ENCODE assay signal across 16 cellular contexts in genomic region chr5:170388818-170389217, GRCh38. TPM values are rescaled to one million over a fixed set of nuclear protein-coding genes. Genes with fewer than 3 reads are reported as not detected.
A peak's percentile ranks its signal among the peaks of the same experiment; 100 is the strongest.
DNase-seq lines count a peak whose midpoint lies in the region; ATAC-seq and TF ChIP-seq lines count a peak whose summit lies in the region.
"Had no signal": no experiment of that assay in that cellular context is flagged by ENCODE, and none has a peak within 500 bp of the region (broad histone marks: within the 10 kb centered on the region; RNA-seq: fewer than 3 reads in every experiment).

No MANE protein-coding gene starts in this region.

- no peak overlapping the region for H3K9ac ChIP-seq in mammary epithelial cell (ENCODE audit: insufficient read depth, low read length)

- H3K9me3 Mint-ChIP-seq in activated T-helper 2 cell treated with anti-CD3 and anti-CD28 coated beads, Interferon-gamma antibody, Interleukin-2, Interleukin-4, amounts not matched to agents 10 μg/mL and 5 μg/mL and 100 μg/mL, durations not matched to agents 14 hours and 24 hours and 36 hours: no peaks in the 10 kb centered on the region

- intact Hi-C loops in breast epithelium (cut with DNase I; ENCODE audit: low total_unique reads): no loop called here
- intact Hi-C loops in mammary epithelial cell (cut with micrococcal nuclease): no loop called here
- intact Hi-C loops in ovary (cut with DNase I): no loop called here
- intact Hi-C loops in activated T-helper 2 cell treated with anti-CD3 and anti-CD28 coated beads, Interferon-gamma antibody, Interleukin-2, Interleukin-4, amounts not matched to agents 10 μg/mL and 5 μg/mL and 100 μg/mL, durations not matched to agents 14 hours and 24 hours and 36 hours (cut with micrococcal nuclease): no loop called here

- in situ Hi-C loops in mammary epithelial cell (cut with MboI; ENCODE audit: low sequenced_read_pairs in 2 of 2): no loop called here

- H3K9me3 ChIP-seq in breast epithelium: no peaks in the 10 kb centered on the region
- no peaks in the 10 kb centered on the region for H3K9me3 ChIP-seq in mammary epithelial cell (replicated peaks; ENCODE audit: insufficient read depth, low read length)
- no peaks in the 10 kb centered on the region for H3K9me3 ChIP-seq in right atrium auricular region
- no peaks in the 10 kb centered on the region for H3K9me3 ChIP-seq in ovary

- H3K36me3 ChIP-seq in breast epithelium (no peaks in the 10 kb centered on the region), mammary epithelial cell (ENCODE audit: insufficient read depth, low read length) (no peaks in the 10 kb centered on the region), right atrium auricular region (no peaks in the 10 kb centered on the region), ovary (no peaks in the 10 kb centered on the region)

- peaks cover 8% of the 10 kb centered on the region for H3K4me1 Mint-ChIP-seq in activated T-helper 2 cell treated with anti-CD3 and anti-CD28 coated beads, Interferon-gamma antibody, Interleukin-2, Interleukin-4, amounts not matched to agents 10 μg/mL and 5 μg/mL and 100 μg/mL, durations not matched to agents 14 hours and 24 hours and 36 hours (ENCODE audit: low read depth)

- DNase-seq in breast epithelium (ENCODE audit: low spot score in 2 of 2) (no peak), mammary epithelial cell (no peak), right atrium auricular region (ENCODE audit: low spot score) (no peak), ovary (no peak), NCI-H187 (lab: John Stamatoyannopoulos, UW) (no peak)
- no peak for DNase-seq in activated T-helper 2 cell treated with anti-CD3 and anti-CD28 coated beads, Interferon-gamma antibody, Interleukin-2, Interleukin-4, amounts not matched to agents 10 μg/mL and 5 μg/mL and 100 μg/mL, durations not matched to agents 14 hours and 24 hours and 36 hours (ENCODE audit: low spot score)
- DNase-seq: Calu3; NCI-H146; NCI-H526; stimulated activated naive CD4-positive, alpha-beta T cell treated with Interleukin-2 at 50 U/mL for 16 hours; T-helper 9 cell had no signal

- no peaks in the 10 kb centered on the region for H3K36me3 Mint-ChIP-seq in activated T-helper 2 cell treated with anti-CD3 and anti-CD28 coated beads, Interferon-gamma antibody, Interleukin-2, Interleukin-4, amounts not matched to agents 10 μg/mL and 5 μg/mL and 100 μg/mL, durations not matched to agents 14 hours and 24 hours and 36 hours (ENCODE audit: low read depth)

- TF ChIP-seq CTCF in breast epithelium (IDR thresholded peaks at IDR 0.05): no peak
- TF ChIP-seq CTCF in mammary epithelial cell (conservative IDR thresholded peaks at IDR 0.05 in 1 of 2, IDR thresholded peaks at IDR 0.05 in 1 of 2; ENCODE audit: extremely low read depth in 1 of 2, insufficient read depth in 1 of 2, low read depth in 1 of 2, low read length in 2 of 2): no peak
- no peak for TF ChIP-seq CTCF in right atrium auricular region (IDR thresholded peaks at IDR 0.05)
- TF ChIP-seq CTCF in ovary (IDR thresholded peaks at IDR 0.05): no peak

- 0% methylated on average over 5 of the region's 7 CpGs for WGBS in mammary epithelial cell (ENCODE audit: low coverage, missing lambda C conversion rate)
- WGBS in ovary, 3 donors: 46 to 68% (median 47%) methylated on average over 7 of the region's 7 CpGs

- no TSS peak for BruUV-seq in mammary epithelial cell (replicated peaks; lab: Mats Ljungman, UMichigan)

- H2AFZ ChIP-seq in mammary epithelial cell (ENCODE audit: low read depth, low read length): no peak overlapping the region

- peak overlapping the region; percentile 77 to 88 for H3K27ac ChIP-seq in breast epithelium
- no peak overlapping the region for H3K27ac ChIP-seq in mammary epithelial cell (ENCODE audit: insufficient read depth, low read depth, low read length)
- peak overlapping the region; percentile 78 to 86 for H3K27ac ChIP-seq in right atrium auricular region
- H3K27ac ChIP-seq in ovary: no peak overlapping the region
- H3K27ac ChIP-seq: 22Rv1, RWPE1 had no signal

- H3K27me3 ChIP-seq in breast epithelium (no peaks in the 10 kb centered on the region), mammary epithelial cell (ENCODE audit: insufficient read depth, low read length) (peaks cover 14% of the 10 kb centered on the region), right atrium auricular region (no peaks in the 10 kb centered on the region), ovary (no peaks in the 10 kb centered on the region)

- TF ChIP-seq POLR2A in breast epithelium (IDR thresholded peaks at IDR 0.05) (no peak), ovary (IDR thresholded peaks at IDR 0.05) (no peak)

- ATAC-seq in GM21737 (IDR thresholded peaks at IDR 0.05; ENCODE audit: unreplicated experiment): no peak
- ATAC-seq in GM19328 (IDR thresholded peaks at IDR 0.05; ENCODE audit: unreplicated experiment): no peak
- ATAC-seq: K562 had no signal

- H3K4me3 ChIP-seq in breast epithelium (peak overlapping the region; percentile 17 to 64 (median 44)), mammary epithelial cell (replicated peaks in 1 of 3; ENCODE audit: insufficient read depth in 1 of 3, low read depth in 2 of 3, low read length in 3 of 3) (no peak overlapping the region), right atrium auricular region (peak overlapping the region; percentile 42 to 46), ovary (peak overlapping the region; percentile 46)
- H3K4me3 ChIP-seq: K562 had no signal

- H3K27ac Mint-ChIP-seq in activated T-helper 2 cell treated with anti-CD3 and anti-CD28 coated beads, Interferon-gamma antibody, Interleukin-2, Interleukin-4, amounts not matched to agents 10 μg/mL and 5 μg/mL and 100 μg/mL, durations not matched to agents 14 hours and 24 hours and 36 hours: no peak overlapping the region

- no peaks in the 10 kb centered on the region for H3K4me1 ChIP-seq in breast epithelium
- H3K4me1 ChIP-seq in mammary epithelial cell (ENCODE audit: insufficient read depth, low read length): no peaks in the 10 kb centered on the region
- H3K4me1 ChIP-seq in right atrium auricular region: peaks cover 0 to 28% of the 10 kb centered on the region in 2 donors
- H3K4me1 ChIP-seq in ovary (ENCODE audit: insufficient read depth): no peaks in the 10 kb centered on the region

- dilution Hi-C loops in mammary epithelial cell (cut with HindIII; ENCODE audit: low sequenced_read_pairs): no loop called here

- H4K20me1 ChIP-seq in mammary epithelial cell (ENCODE audit: insufficient read depth, low read length): no peaks in the 10 kb centered on the region

- TF ChIP-seq EP300 in ovary (IDR thresholded peaks at IDR 0.05): no peak

- no peak overlapping the region for H3K4me3 Mint-ChIP-seq in activated T-helper 2 cell treated with anti-CD3 and anti-CD28 coated beads, Interferon-gamma antibody, Interleukin-2, Interleukin-4, amounts not matched to agents 10 μg/mL and 5 μg/mL and 100 μg/mL, durations not matched to agents 14 hours and 24 hours and 36 hours (ENCODE audit: low read depth)

- CTCF ChIA-PET in mammary epithelial cell (lab: Charles Lee; ENCODE audit: low non-redundant PET): no interaction called here

- H3K27me3 Mint-ChIP-seq in activated T-helper 2 cell treated with anti-CD3 and anti-CD28 coated beads, Interferon-gamma antibody, Interleukin-2, Interleukin-4, amounts not matched to agents 10 μg/mL and 5 μg/mL and 100 μg/mL, durations not matched to agents 14 hours and 24 hours and 36 hours (ENCODE audit: low read depth): peaks cover 25% of the 10 kb centered on the region

- H3K79me2 ChIP-seq in mammary epithelial cell (ENCODE audit: insufficient read depth, low read length): no peaks in the 10 kb centered on the region

- H3K4me2 ChIP-seq in mammary epithelial cell (ENCODE audit: insufficient read depth, low read depth, low read length): no peak overlapping the region

RNA-seq across cellular contexts. Expression of gene KCNMB1, which starts 0.3 kb away (rescaled TPM):
- total RNA-seq in breast epithelium: 1 to 10 TPM in 2 of 3 donors, under 1 TPM in 1; 0.16 to 6.6 (median 5.1) TPM
- under 1 TPM in 1 of 2 donors, not detected in 1; 0.50 TPM for total RNA-seq in mammary epithelial cell
- polyA plus RNA-seq in mammary epithelial cell: not detected
- not detected for polyA minus RNA-seq in mammary epithelial cell
- total RNA-seq in right atrium auricular region: under 1 TPM; 0.74 to 0.83 TPM
- total RNA-seq in ovary: 10 to 100 TPM in 1 of 7 donors, 1 to 10 TPM in 4, under 1 TPM in 2; 0.24 to 13.6 (median 2.0) TPM
- polyA plus RNA-seq in ovary: 10 to 100 TPM in 1 of 2 donors, 1 to 10 TPM in 1; 3.5 to 12.1 TPM
- total RNA-seq in activated T-helper 2 cell treated with anti-CD3 and anti-CD28 coated beads, Interferon-gamma antibody, Interleukin-2, Interleukin-4, amounts not matched to agents 10 μg/mL and 5 μg/mL and 100 μg/mL, durations not matched to agents 14 hours and 24 hours and 36 hours: not detected in 2 replicates
- total RNA-seq: Calu3, K562 had no signal
- polyA plus RNA-seq: K562 had no signal

Comparison
In these comparisons a context has a peak if more than half of its experiments do, and no peak if none do; other contexts are left out.
1. H3K27ac ChIP-seq: peak in breast epithelium (2 of 2) and right atrium auricular region (2 of 2); none in mammary epithelial cell (single experiment) and ovary (0 of 2).
2. H3K4me3 ChIP-seq: peak in breast epithelium (3 of 3), right atrium auricular region (2 of 2) and ovary (single experiment); none in mammary epithelial cell (0 of 3).